Comparison of ENCODE assay signal across 12 cellular contexts in the genomic region with DNA sequence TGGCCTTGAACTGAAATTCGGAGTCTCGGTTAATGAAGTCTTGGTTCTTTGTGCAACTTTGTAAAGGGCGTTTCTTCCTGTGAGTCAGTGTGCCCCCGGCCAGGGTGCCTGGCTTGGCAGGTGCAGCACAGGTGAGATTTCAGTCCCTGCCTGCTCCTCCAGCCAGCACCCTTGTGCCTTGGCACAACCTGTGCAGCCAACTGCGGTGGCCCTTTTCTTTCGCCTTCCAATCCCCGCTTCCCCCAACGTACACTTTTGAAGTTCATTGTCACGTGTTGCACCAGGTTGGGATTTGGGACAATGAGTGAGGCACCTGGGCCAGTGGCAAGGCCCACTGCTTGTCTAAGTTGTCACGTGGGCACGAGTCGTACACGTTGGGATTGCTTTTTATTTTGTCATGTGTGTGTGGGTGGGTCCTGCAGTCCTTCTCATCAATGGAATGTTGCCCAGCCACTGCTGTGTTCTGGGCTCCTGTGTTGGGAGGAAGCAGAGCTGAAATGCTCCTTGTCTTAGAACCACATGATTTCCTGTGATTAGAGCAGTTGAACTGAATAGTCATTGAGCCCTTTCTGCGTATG.
DNase-seq lines count a peak whose midpoint lies in the region; ATAC-seq, FAIRE-seq and TF ChIP-seq lines count a peak whose summit lies in the region.
"Had no signal": no experiment of that assay in that cellular context is flagged by ENCODE, and none has a peak within 500 bp of the region (broad histone marks: within the 10 kb centered on the region; RNA-seq: fewer than 3 reads in every experiment).

No MANE protein-coding gene starts in this region.

- 68 to 76% (median 73%) methylated on average over 14 of the region's 14 CpGs for WGBS in heart left ventricle, 4 donors
- WGBS in urinary bladder, result 72% methylated on average over 14 of the region's 14 CpGs

- peaks cover 30% of the 10 kb centered on the region for H3K36me3 Mint-ChIP-seq in activated naive CD8-positive, alpha-beta T cell

- H3K4me1 ChIP-seq in heart left ventricle (peaks cover 0 to 61% (median 19%) of the 10 kb centered on the region in 12 donors), kidney (ENCODE audit: control insufficient read depth in 1 of 2, insufficient read depth in 1 of 2, low read depth in 1 of 2, low read length in 2 of 2) (peaks cover 8 to 10% of the 10 kb centered on the region in 2 donors), urinary bladder (ENCODE audit: insufficient read depth) (no peaks in the 10 kb centered on the region)

- peak overlapping the region; percentile 67 for H3K27ac Mint-ChIP-seq in activated naive CD8-positive, alpha-beta T cell

- no peak for TF ChIP-seq CTCF in heart left ventricle (IDR thresholded peaks at IDR 0.05)
- TF ChIP-seq CTCF in kidney (IDR thresholded peaks at IDR 0.05; ENCODE audit: borderline replicate concordance, extremely low read depth, insufficient read depth), result no peak

- intact Hi-C loops in heart left ventricle (cut with DNase I), result loop anchor here in 1 of 10 donors (5.0 kb wide), 1 partner anchor 241 kb away; a partner anchor contains a TSS
- intact Hi-C loops in Right ventricle myocardium inferior (cut with DNase I), result no loop called here
- intact Hi-C loops in kidney (cut with DNase I), result no loop called here

- DNase-seq in heart left ventricle, result peak in 4 of 5 donors; percentile 43 to 60 (median 52)
- DNase-seq in Right ventricle myocardium inferior (ENCODE audit: missing footprints), result no peak
- peak; percentile 92 for DNase-seq in kidney
- no peak for DNase-seq in pons (ENCODE audit: low spot score)
- no peak for DNase-seq in RPMI8226
- DNase-seq in NCI-H2029 (lab: John Stamatoyannopoulos, UW), result no peak
- DNase-seq: NCI-H1694 treated with DMSO at 0.1 percent for 48 hours; SJCRH30; stimulated activated CD4-positive, alpha-beta T cell treated with anti-CD3 and anti-CD28 coated beads, Interleukin-2, amount 100 ng/mL, for 24 hours; uterus had no signal

- peaks cover 77% of the 10 kb centered on the region for H3K4me1 Mint-ChIP-seq in activated naive CD8-positive, alpha-beta T cell (ENCODE audit: low read depth)

- H3K9me3 Mint-ChIP-seq in activated naive CD8-positive, alpha-beta T cell (ENCODE audit: low read depth), result peaks cover 3% of the 10 kb centered on the region

- no peaks in the 10 kb centered on the region for H3K27me3 ChIP-seq in heart left ventricle
- H3K27me3 ChIP-seq: SJCRH30, uterus had no signal

- H3K4me3 Mint-ChIP-seq in activated naive CD8-positive, alpha-beta T cell, result peak overlapping the region; percentile 35

- H3K36me3 ChIP-seq in heart left ventricle (peaks cover 0 to 31% (median 19%) of the 10 kb centered on the region in 9 donors), kidney (ENCODE audit: control insufficient read depth in 1 of 2, insufficient read depth in 2 of 2, low read length in 2 of 2) (peaks cover 11% of the 10 kb centered on the region in 2 donors), urinary bladder (ENCODE audit: insufficient read depth) (no peaks in the 10 kb centered on the region)
- H3K36me3 ChIP-seq: SJCRH30, uterus had no signal

- no peak for FAIRE-seq in kidney (lab: Jason Lieb, UNC)

- TF ChIP-seq POLR2A in heart left ventricle (IDR thresholded peaks at IDR 0.05), result no peak

- no peaks in the 10 kb centered on the region for H3K27me3 Mint-ChIP-seq in activated naive CD8-positive, alpha-beta T cell

- H3K27ac ChIP-seq in heart left ventricle (peak overlapping the region in 9 of 12 donors; percentile 2 to 76 (median 44)), kidney (ENCODE audit: low read depth in 2 of 2, low read length in 2 of 2) (peak overlapping the region in 1 of 2 donors; percentile 55), urinary bladder (ENCODE audit: low read depth) (peak overlapping the region; percentile 11)
- H3K27ac ChIP-seq: SJCRH30, uterus had no signal

- peaks cover 0 to 7% (median 0%) of the 10 kb centered on the region in 12 donors for H3K9me3 ChIP-seq in heart left ventricle
- H3K9me3 ChIP-seq in kidney (ENCODE audit: control insufficient read depth in 1 of 2, low read length in 2 of 2), result no peaks in the 10 kb centered on the region
- H3K9me3 ChIP-seq: SJCRH30, uterus had no signal

- H3K4me3 ChIP-seq in heart left ventricle (no peak overlapping the region), kidney (ENCODE audit: low read length in 2 of 2) (no peak overlapping the region), urinary bladder (ENCODE audit: low read depth, low read length) (no peak overlapping the region)
- H3K4me3 ChIP-seq: SJCRH30, uterus had no signal

- ATAC-seq in heart left ventricle, result peak; percentile 24 to 76 (median 58)
- no peak for ATAC-seq in Right ventricle myocardium inferior

- H3K9ac ChIP-seq in kidney (ENCODE audit: low read length in 2 of 2), result no peak overlapping the region

Comparison
In these comparisons a context has a peak if more than half of its experiments do, and no peak if none do; other contexts are left out.
1. DNase-seq: peak in heart left ventricle (4 of 5) and kidney (single experiment); none in Right ventricle myocardium inferior (single experiment), pons (single experiment), RPMI8226 (single experiment) and NCI-H2029 (single experiment).